Comparison of ENCODE assay signal across 7 cellular contexts in the genomic region with DNA sequence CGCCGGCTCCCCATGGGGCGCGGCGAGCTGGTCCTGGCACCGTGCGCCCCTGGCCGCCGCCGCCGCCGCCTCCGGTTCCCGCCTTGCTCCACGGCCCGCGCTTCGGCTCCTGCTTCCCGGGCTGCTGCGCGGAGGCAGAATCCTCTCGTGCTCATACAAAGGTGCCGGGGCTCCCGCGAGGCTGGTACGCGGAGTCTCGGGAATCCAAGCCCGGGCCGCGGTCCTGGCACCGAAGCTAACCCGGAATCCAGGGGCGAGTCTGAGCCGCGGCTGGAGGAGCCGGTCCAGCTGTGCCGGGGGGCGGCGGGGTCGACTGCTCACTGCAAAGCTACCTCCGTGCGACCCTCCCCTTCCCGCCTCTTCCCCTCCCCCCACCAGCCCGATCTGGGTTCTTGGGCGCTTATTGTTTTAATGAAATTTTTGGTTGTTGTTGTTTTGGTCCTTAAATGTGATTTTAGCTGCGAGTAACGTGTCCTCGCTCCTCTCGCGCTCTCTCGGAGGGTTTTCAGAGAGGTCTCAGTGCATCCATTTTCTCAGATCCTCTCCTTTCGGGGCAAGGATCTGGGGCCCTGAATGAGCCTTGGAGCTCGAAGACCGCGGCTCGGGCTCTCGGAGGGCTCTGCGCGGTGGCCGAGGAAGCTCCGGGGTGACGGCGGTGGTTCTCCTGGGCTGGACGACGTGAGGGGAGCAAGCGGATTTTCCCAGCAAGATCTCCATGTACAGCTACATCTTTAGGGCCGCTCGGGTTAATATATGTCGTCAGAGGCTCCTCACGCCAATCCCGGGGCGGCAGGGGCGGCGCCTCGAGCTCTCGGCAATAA. TPM values are rescaled to one million over a fixed set of nuclear protein-coding genes. Genes with fewer than 3 reads are reported as not detected.
DNase-seq lines count a peak whose midpoint lies in the region; ATAC-seq lines count a peak whose summit lies in the region.

A gene (minus strand): TSS at position 725 of the 821 bp plus-strand sequence. CDS start 940 bp downstream, outside the sequence.

- peaks cover 9 to 21% (median 14%) of the 10 kb centered on the region in 3 donors for H3K36me3 Mint-ChIP-seq in naive thymus-derived CD8-positive, alpha-beta T cell

- peaks cover 7 to 30% (median 20%) of the 10 kb centered on the region in 4 donors for H3K4me1 Mint-ChIP-seq in naive thymus-derived CD8-positive, alpha-beta T cell

- ATAC-seq in naive thymus-derived CD8-positive, alpha-beta T cell = peak in 1 of 2 donors; percentile 16

- peaks cover 0 to 51% (median 12%) of the 10 kb centered on the region in 9 donors for H3K9me3 Mint-ChIP-seq in naive thymus-derived CD8-positive, alpha-beta T cell

- H3K27me3 Mint-ChIP-seq in naive thymus-derived CD8-positive, alpha-beta T cell = peaks cover 56 to 96% (median 71%) of the 10 kb centered on the region in 5 donors

- peak within 1 kb of the TSS in 2 of 10 donors; percentile 53 to 61 for H3K27ac Mint-ChIP-seq in naive thymus-derived CD8-positive, alpha-beta T cell

- peak within 1 kb of the TSS; percentile 28 to 83 (median 68) for H3K4me3 Mint-ChIP-seq in naive thymus-derived CD8-positive, alpha-beta T cell

- DNase-seq in H4 (ENCODE audit: low spot score) = peak; percentile 58
- peak; percentile 46 for DNase-seq in NCI-H748 treated with DMSO at 0.1 percent for 48 hours (lab: John Stamatoyannopoulos, UW)
- DNase-seq in ecto neural progenitor cell (ENCODE audit: low spot score) = peak; percentile 75
- no peak for DNase-seq in naive thymus-derived CD8-positive, alpha-beta T cell
- no peak for DNase-seq in T-helper 9 cell
- DNase-seq in KG1 (lab: John Stamatoyannopoulos, UW) = no peak
- no peak for DNase-seq in GF-D8 (lab: John Stamatoyannopoulos, UW)

- POLR2A ChIA-PET in naive thymus-derived CD8-positive, alpha-beta T cell (lab: Charles Lee) = no interaction called here

RNA-seq across cellular contexts. Expression of the gene that starts here (rescaled TPM):
- 0.06 and 1.2 TPM in 2 replicates for total RNA-seq in H4 (2014; rRNA removed; shearing (Covaris generic))
- total RNA-seq in naive thymus-derived CD8-positive, alpha-beta T cell = not detected
- not detected for polyA plus RNA-seq in naive thymus-derived CD8-positive, alpha-beta T cell

Comparison
In these comparisons a context has a peak if more than half of its experiments do, and no peak if none do; other contexts are left out.
1. DNase-seq: peak in H4 (single experiment), NCI-H748 treated with DMSO at 0.1 percent for 48 hours (single experiment) and ecto neural progenitor cell (single experiment); none in naive thymus-derived CD8-positive, alpha-beta T cell (0 of 10), T-helper 9 cell (single experiment), KG1 (single experiment) and GF-D8 (single experiment).